ENCODE assay signal across 13 cellular contexts in the genomic region with DNA sequence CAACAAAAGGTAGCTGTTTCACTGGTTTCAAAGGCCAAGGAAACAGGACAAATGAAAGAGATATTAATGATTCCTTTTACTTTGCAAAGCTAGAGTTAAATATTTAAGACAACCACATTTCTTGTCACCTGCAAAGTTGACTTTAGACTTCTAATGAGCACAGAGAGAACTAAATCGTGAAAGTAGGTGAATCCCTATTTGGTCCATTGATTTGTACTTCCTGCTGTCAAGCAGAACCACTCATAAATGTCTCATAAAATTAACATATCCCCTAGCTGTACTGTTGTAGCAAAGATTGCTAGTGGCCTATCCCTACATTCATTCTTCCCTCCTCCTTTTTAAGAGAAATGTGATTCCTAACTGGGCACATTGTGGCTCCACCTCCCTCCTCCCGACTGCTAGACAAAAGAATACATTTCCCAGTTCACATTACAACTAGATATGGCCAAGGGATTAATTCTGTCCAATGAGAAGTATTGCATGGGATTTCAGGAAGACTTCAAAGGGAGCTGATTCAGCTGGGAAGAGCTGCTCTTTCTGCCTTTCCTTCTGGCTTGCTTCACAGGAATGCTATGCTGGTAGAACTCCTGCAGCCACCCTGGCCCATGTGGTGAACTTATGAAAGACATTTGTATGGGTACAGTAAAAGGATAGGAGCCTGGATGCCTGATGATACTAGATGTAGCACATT.
DNase-seq lines count a peak whose midpoint lies in the region; ATAC-seq and TF ChIP-seq lines count a peak whose summit lies in the region.
"Had no signal": no experiment of that assay in that cellular context is flagged by ENCODE, and none has a peak within 500 bp of the region (broad histone marks: within the 10 kb centered on the region; RNA-seq: fewer than 3 reads in every experiment).

No MANE protein-coding gene starts in this region.

- no peak overlapping the region for H3K4me3 ChIP-seq in HFF-Myc (replicated peaks; ENCODE audit: low read depth, low read length)
- no peak overlapping the region for H3K4me3 ChIP-seq in adipocyte (ENCODE audit: low read length)
- H3K4me3 ChIP-seq: SJSA1 had no signal

- H3K36me3 ChIP-seq in adipocyte (ENCODE audit: control insufficient read depth, insufficient read depth, low read length, severe bottlenecking), result no peaks in the 10 kb centered on the region
- H3K36me3 ChIP-seq: SJSA1 had no signal

- H3K27me3 ChIP-seq in adipocyte (replicated peaks; ENCODE audit: control insufficient read depth, insufficient read depth, low read length), result no peaks in the 10 kb centered on the region
- H3K27me3 ChIP-seq: SJSA1 had no signal

- H3K9me3 ChIP-seq in adipocyte (ENCODE audit: control insufficient read depth, low read length), result no peaks in the 10 kb centered on the region
- H3K9me3 ChIP-seq: SJSA1 had no signal

- H3K4me1 ChIP-seq in adipocyte (ENCODE audit: control insufficient read depth, insufficient read depth, low read length), result no peaks in the 10 kb centered on the region
- H3K4me1 ChIP-seq: SJSA1 had no signal

- ATAC-seq in HG02884 (IDR thresholded peaks at IDR 0.05; ENCODE audit: unreplicated experiment), result no peak
- ATAC-seq in GM21381 (IDR thresholded peaks at IDR 0.05; ENCODE audit: unreplicated experiment), result no peak
- ATAC-seq in HG02840 (IDR thresholded peaks at IDR 0.05; ENCODE audit: low FRiP score, unreplicated experiment), result no peak
- ATAC-seq: activated T-cell treated with anti-CD3 and anti-CD28 coated beads, Interleukin-2, amount 50 U/mL, for 4 hours had no signal

- TF ChIP-seq CTCF in HFF-Myc (IDR thresholded peaks at IDR 0.05; ENCODE audit: low read depth, low read length, missing control alignments), result no peak

- H3K9ac ChIP-seq in adipocyte (ENCODE audit: low read length), result no peak overlapping the region

- DNase-seq in GM04504 (ENCODE audit: low read depth), result peak; percentile 17
- DNase-seq in HFF-Myc (ENCODE audit: extremely low read depth, low read depth), result peak; percentile 42
- DNase-seq in adipocyte (ENCODE audit: low read depth), result peak; percentile 28
- peak; percentile 56 for DNase-seq in myocyte (ENCODE audit: low read depth)
- no peak for DNase-seq in NCI-H226
- DNase-seq: activated CD4-positive, CD25-positive, alpha-beta regulatory T cell; activated T-cell treated with anti-CD3 and anti-CD28 coated beads, Interleukin-2, amount 50 U/mL, for 4 hours; NCI-H526 treated with DMSO at 0.1 percent for 48 hours; small intestine had no signal
